In the genomic region with DNA sequence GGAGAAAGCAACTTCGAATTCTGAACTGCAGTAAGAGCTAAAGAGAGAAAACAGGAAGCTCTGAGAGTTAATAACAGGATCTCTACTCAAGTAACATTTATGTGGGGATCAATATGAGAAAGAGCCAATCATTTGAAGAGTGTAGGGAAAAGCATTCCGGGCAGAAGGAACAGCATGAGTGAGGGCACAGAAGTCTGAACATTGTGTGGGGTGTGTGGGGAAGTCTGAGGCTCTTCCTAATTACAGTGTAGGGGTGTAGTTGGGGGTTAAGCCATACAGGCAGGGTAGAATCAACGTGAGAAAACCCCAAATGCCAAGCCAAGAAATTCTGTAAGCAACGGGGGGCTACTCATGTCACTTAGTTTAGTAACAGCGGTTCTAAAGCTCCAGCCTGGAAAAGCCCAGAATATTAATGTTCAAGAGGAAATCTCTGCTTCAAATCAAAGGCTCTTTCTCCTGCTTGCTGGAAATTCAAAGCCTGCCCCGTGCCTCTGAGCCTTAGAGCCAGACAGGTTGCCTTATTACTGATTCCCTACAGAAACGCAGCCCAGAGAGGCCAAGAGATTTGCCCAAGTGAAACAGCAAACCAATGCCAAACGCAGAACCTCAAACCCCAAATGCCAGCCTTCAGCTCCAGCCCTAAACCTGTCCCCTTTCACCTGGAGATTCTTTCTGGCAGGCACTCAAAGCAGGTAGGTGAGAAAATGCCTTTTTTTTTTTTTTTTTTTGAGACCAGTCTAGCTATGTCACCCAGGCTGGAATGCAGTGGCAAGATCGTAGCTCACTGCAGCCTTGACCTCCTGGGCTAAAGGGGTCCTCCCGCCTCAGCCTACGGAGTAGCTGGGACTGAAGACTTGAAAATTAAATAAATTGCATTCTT, we compare ENCODE assay signal across 7 cellular contexts. TPM values are rescaled to one million over a fixed set of nuclear protein-coding genes. Genes with fewer than 3 reads are reported as not detected.
A peak's percentile ranks its signal among the peaks of the same experiment; 100 is the strongest.
DNase-seq lines count a peak whose midpoint lies in the region; ATAC-seq and TF ChIP-seq lines count a peak whose summit lies in the region.

No MANE protein-coding gene starts in this region.

- peak overlapping the region; percentile 95 to 97 for H3K27ac Mint-ChIP-seq in T-cell
- H3K27ac Mint-ChIP-seq in glutamatergic neuron (ENCODE audit: unreplicated experiment) = peak overlapping the region; percentile 62
- H3K27ac Mint-ChIP-seq in stimulated activated naive B cell treated with anti-CD40 and anti-IgM and Interleukin-4, amounts not matched to agents 10 μg/mL and 1 μg/mL and 100 μg/mL, for 72 hours = peak overlapping the region; percentile 94

- H3K36me3 ChIP-seq in HUES6 (ENCODE audit: control insufficient read depth, insufficient read depth, low read length) = no peaks in the 10 kb centered on the region

- CTCF ChIA-PET in T-cell (lab: Charles Lee) = interaction anchor here (0.6 to 2.3 kb wide), 7 partner anchors 12 to 591 kb away, joined by 3 to 7 read pairs (median 4); no protein-coding TSS in a partner anchor

- no peaks in the 10 kb centered on the region for H3K27me3 Mint-ChIP-seq in T-cell
- H3K27me3 Mint-ChIP-seq in glutamatergic neuron (ENCODE audit: unreplicated experiment) = peaks cover 8% of the 10 kb centered on the region
- no peaks in the 10 kb centered on the region for H3K27me3 Mint-ChIP-seq in stimulated activated naive B cell treated with anti-CD40 and anti-IgM and Interleukin-4, amounts not matched to agents 10 μg/mL and 1 μg/mL and 100 μg/mL, for 72 hours

- no peaks in the 10 kb centered on the region for H3K36me3 Mint-ChIP-seq in T-cell
- no peaks in the 10 kb centered on the region for H3K36me3 Mint-ChIP-seq in glutamatergic neuron (ENCODE audit: unreplicated experiment)
- H3K36me3 Mint-ChIP-seq in stimulated activated naive B cell treated with anti-CD40 and anti-IgM and Interleukin-4, amounts not matched to agents 10 μg/mL and 1 μg/mL and 100 μg/mL, for 72 hours = no peaks in the 10 kb centered on the region

- H3K4me3 ChIP-seq in HUES6 (ENCODE audit: low read depth, low read length) = peak overlapping the region; percentile 46; the same call in 1 of the 2 replicates

- H3K4me1 Mint-ChIP-seq in T-cell (peaks cover 75 to 83% (median 82%) of the 10 kb centered on the region in 3 donors), glutamatergic neuron (ENCODE audit: low read depth, unreplicated experiment) (peaks cover 32% of the 10 kb centered on the region)
- H3K4me1 Mint-ChIP-seq in stimulated activated naive B cell treated with anti-CD40 and anti-IgM and Interleukin-4, amounts not matched to agents 10 μg/mL and 1 μg/mL and 100 μg/mL, for 72 hours = peaks cover 49 to 74% of the 10 kb centered on the region in 2 donors

- no peaks in the 10 kb centered on the region for H3K27me3 ChIP-seq in HUES6 (ENCODE audit: control insufficient read depth, insufficient read depth, low read length)

- H3K9me3 ChIP-seq in HUES6 (ENCODE audit: control insufficient read depth, insufficient read depth, low read depth, low read length) = no peaks in the 10 kb centered on the region

- peak overlapping the region; percentile 66 for H3K9ac ChIP-seq in HUES6 (ENCODE audit: low read length)

- H3K4me1 ChIP-seq in HUES6 (ENCODE audit: control insufficient read depth, insufficient read depth, low read length) = peaks cover 49% of the 10 kb centered on the region

- ATAC-seq in T-cell (replicated peaks in 1 of 4) (no peak), HG03442 (IDR thresholded peaks at IDR 0.05; ENCODE audit: unreplicated experiment) (no peak)
- no peak for ATAC-seq in stimulated activated naive B cell treated with anti-CD40 and anti-IgM and Interleukin-4, amounts not matched to agents 10 μg/mL and 1 μg/mL and 100 μg/mL, for 72 hours (replicated peaks)

- H3K4me3 Mint-ChIP-seq in T-cell (peak overlapping the region; percentile 56 to 72 (median 66)), glutamatergic neuron (ENCODE audit: unreplicated experiment) (peak overlapping the region; percentile 10)
- peak overlapping the region; percentile 73 to 78 for H3K4me3 Mint-ChIP-seq in stimulated activated naive B cell treated with anti-CD40 and anti-IgM and Interleukin-4, amounts not matched to agents 10 μg/mL and 1 μg/mL and 100 μg/mL, for 72 hours

- H3K9me3 Mint-ChIP-seq in T-cell (no peaks in the 10 kb centered on the region), glutamatergic neuron (ENCODE audit: unreplicated experiment) (peaks cover 16% of the 10 kb centered on the region)
- H3K9me3 Mint-ChIP-seq in stimulated activated naive B cell treated with anti-CD40 and anti-IgM and Interleukin-4, amounts not matched to agents 10 μg/mL and 1 μg/mL and 100 μg/mL, for 72 hours = no peaks in the 10 kb centered on the region

- POLR2A ChIA-PET in T-cell (lab: Charles Lee) = interaction anchor here in 1 of 2 donors (0.6 to 1.1 kb wide), 4 partner anchors 22 to 385 kb away, joined by 3 to 9 read pairs (median 4); no protein-coding TSS in a partner anchor

- DNase-seq in T-cell (no peak), glutamatergic neuron (no peak), AG08395 (ENCODE audit: low spot score) (no peak), UCSD-AML1 (lab: John Stamatoyannopoulos, UW; ENCODE audit: unreplicated experiment) (no peak)
- DNase-seq in stimulated activated naive B cell treated with anti-CD40 and anti-IgM and Interleukin-4, amounts not matched to agents 10 μg/mL and 1 μg/mL and 100 μg/mL, for 72 hours = no peak

- H3K27ac ChIP-seq in HUES6 (ENCODE audit: low read depth, low read length) = peak overlapping the region; percentile 76; the same call in 1 of the 2 replicates

- TF ChIP-seq CTCF in glutamatergic neuron (IDR thresholded peaks at IDR 0.05; ENCODE audit: partially characterized antibody, unreplicated experiment) = no peak

RNA-seq across cellular contexts. Expression of a gene that starts 36.1 kb away (rescaled TPM):
- total RNA-seq in T-cell (10 to 100 TPM; 27.1 to 41.4 (median 31.2) TPM), glutamatergic neuron (ENCODE audit: unreplicated experiment) (23.0 TPM)

RNA-seq across cellular contexts. Expression of a gene that starts 44.9 kb away (rescaled TPM):
- total RNA-seq in T-cell (100 to 1,000 TPM in 2 of 5 donors, 10 to 100 TPM in 3; 39.9 to 326 (median 52.1) TPM), glutamatergic neuron (ENCODE audit: unreplicated experiment) (153 TPM)

Comparison
In these comparisons a context has a peak if more than half of its experiments do, and no peak if none do; other contexts are left out.
1. H3K4me3 Mint-ChIP-seq: peak in every context shown above with its lines; median percentile 76 in stimulated activated naive B cell treated with anti-CD40 and anti-IgM and Interleukin-4, amounts not matched to agents 10 μg/mL and 1 μg/mL and 100 μg/mL, for 72 hours; 66 in T-cell; 10 in glutamatergic neuron.